28 cellular contexts compared by ENCODE assay signal in genomic region chr11:134938212-134938611, GRCh38.
"Had no signal": no experiment of that assay in that cellular context is flagged by ENCODE, and none has a peak within 500 bp of the region (broad histone marks: within the 10 kb centered on the region; RNA-seq: fewer than 3 reads in every experiment).

No MANE protein-coding gene starts in this region.

- H3K27ac Mint-ChIP-seq: immature natural killer cell; naive thymus-derived CD8-positive, alpha-beta T cell; stimulated activated effector memory CD8-positive, alpha-beta T cell treated with anti-CD3 and anti-CD28 coated beads, Interleukin-12 subunit alpha, Interleukin-12 subunit beta, amount 100 ng/mL, for 72 hours; stimulated activated naive CD8-positive, alpha-beta T cell treated with anti-CD3 and anti-CD28 coated beads, Interleukin-15, Interleukin-2, amounts not matched to agents 100 ng/mL and 50 ng/mL, for 24 hours had no signal

- DNase-seq: hypothalamus; immature natural killer cell; kidney; left colon; left lung; lower lobe of right lung; mammary epithelial cell; mesenchymal stem cell; naive thymus-derived CD8-positive, alpha-beta T cell; nucleus accumbens; pancreas; retina; right cardiac atrium; sigmoid colon; small intestine; spleen; stimulated activated CD4-positive, alpha-beta T cell treated with anti-CD3 and anti-CD28 coated beads, Interleukin-4, amount 100 ng/mL, for 24 hours; stimulated activated naive CD4-positive, alpha-beta T cell; tibial artery; trophoblast cell; uterus had no signal

- H3K9me3 ChIP-seq: left lung, lower lobe of right lung, pancreas, prostate gland, sigmoid colon, suprapubic skin, thoracic aorta, uterus had no signal

- H3K4me1 Mint-ChIP-seq: immature natural killer cell; naive thymus-derived CD8-positive, alpha-beta T cell; stimulated activated effector memory CD8-positive, alpha-beta T cell treated with anti-CD3 and anti-CD28 coated beads, Interleukin-12 subunit alpha, Interleukin-12 subunit beta, amount 100 ng/mL, for 72 hours had no signal

- H3K4me3 ChIP-seq: left lung, lower lobe of right lung, pancreas, prostate gland, sigmoid colon, spleen, suprapubic skin, thoracic aorta, tibial artery, uterus had no signal

- H3K27ac ChIP-seq: left lung, lower lobe of right lung, pancreas, prostate gland, sigmoid colon, spleen, suprapubic skin, thoracic aorta, tibial artery, uterus had no signal

- FAIRE-seq: islet of Langerhans, kidney, pancreas, small intestine had no signal

- H3K4me3 Mint-ChIP-seq: immature natural killer cell; naive thymus-derived CD8-positive, alpha-beta T cell; nephron; stimulated activated effector memory CD8-positive, alpha-beta T cell treated with anti-CD3 and anti-CD28 coated beads, Interleukin-12 subunit alpha, Interleukin-12 subunit beta, amount 100 ng/mL, for 72 hours; stimulated activated naive CD8-positive, alpha-beta T cell treated with anti-CD3 and anti-CD28 coated beads, Interleukin-15, Interleukin-2, amounts not matched to agents 100 ng/mL and 50 ng/mL, for 24 hours had no signal

- H3K9me3 Mint-ChIP-seq: immature natural killer cell; nephron; stimulated activated effector memory CD8-positive, alpha-beta T cell treated with anti-CD3 and anti-CD28 coated beads, Interleukin-12 subunit alpha, Interleukin-12 subunit beta, amount 100 ng/mL, for 72 hours; stimulated activated naive CD8-positive, alpha-beta T cell treated with anti-CD3 and anti-CD28 coated beads, Interleukin-15, Interleukin-2, amounts not matched to agents 100 ng/mL and 50 ng/mL, for 24 hours had no signal

- H3K36me3 Mint-ChIP-seq: immature natural killer cell; naive thymus-derived CD8-positive, alpha-beta T cell; stimulated activated effector memory CD8-positive, alpha-beta T cell treated with anti-CD3 and anti-CD28 coated beads, Interleukin-12 subunit alpha, Interleukin-12 subunit beta, amount 100 ng/mL, for 72 hours had no signal

- H3K27me3 ChIP-seq: pancreas, sigmoid colon, suprapubic skin, tibial artery, uterus had no signal

- H3K36me3 ChIP-seq: left lung, lower lobe of right lung, pancreas, prostate gland, sigmoid colon, spleen, suprapubic skin, thoracic aorta, tibial artery, uterus had no signal

- H3K4me1 ChIP-seq: left lung, pancreas, prostate gland, sigmoid colon, spleen, suprapubic skin, uterus had no signal
